Comparison of ENCODE assay signal across 31 cellular contexts in genomic region chr6:143283887-143284640, GRCh38.
DNase-seq lines count a peak whose midpoint lies in the region; ATAC-seq and TF ChIP-seq lines count a peak whose summit lies in the region.
"Had no signal": no experiment of that assay in that cellular context is flagged by ENCODE, and none has a peak within 500 bp of the region (broad histone marks: within the 10 kb centered on the region; RNA-seq: fewer than 3 reads in every experiment).

No MANE protein-coding gene starts in this region.

- dilution Hi-C loops in mammary epithelial cell (cut with HindIII; ENCODE audit: low sequenced_read_pairs): no loop called here

- no peak overlapping the region for H3K27ac ChIP-seq in mammary epithelial cell (ENCODE audit: insufficient read depth, low read depth, low read length)
- no peak overlapping the region for H3K27ac ChIP-seq in neural progenitor cell
- H3K27ac ChIP-seq: C4-2B, cardiac muscle cell, dorsolateral prefrontal cortex, left ventricle myocardium inferior, prostate gland, upper lobe of right lung had no signal

- H3K4me3 Mint-ChIP-seq in MCF 10A (ENCODE audit: unreplicated experiment) (no peak overlapping the region), chondrocyte (ENCODE audit: unreplicated experiment) (no peak overlapping the region), neural progenitor cell (no peak overlapping the region)
- H3K4me3 Mint-ChIP-seq: activated CD8-positive, alpha-beta memory T cell treated with anti-CD3 and anti-CD28 coated beads, Interleukin-2, amount 10 ng/mL, durations not matched to agents 7 days and 5 days; activated naive CD8-positive, alpha-beta T cell; activated T-helper 1 cell treated with anti-CD3 and anti-CD28 coated beads, Interleukin-12 subunit alpha, Interleukin-12 subunit beta, Interleukin-2, Interleukin-4 antibody, amounts not matched to agents 30 ng/mL and 10 ng/mL and 1 ng/mL, durations not matched to agents 14 hours and 24 hours and 36 hours; IgD-negative memory B cell; neural crest cell; stimulated activated naive CD8-positive, alpha-beta T cell treated with anti-CD3 and anti-CD28 coated beads, Interleukin-15, amount 100 ng/mL, for 72 hours had no signal

- 88% methylated on average over 11 of the region's 13 CpGs for whole genome bisulfite sequencing in mammary epithelial cell (ENCODE audit: low coverage, missing lambda C conversion rate)

- POLR2A ChIA-PET in MCF 10A (lab: Yijun Ruan, JAX): no interaction called here

- H3K4me3 ChIP-seq in mammary epithelial cell (replicated peaks in 1 of 3; ENCODE audit: insufficient read depth in 1 of 3, low read depth in 2 of 3, low read length in 3 of 3): no peak overlapping the region
- H3K4me3 ChIP-seq in neural progenitor cell: no peak overlapping the region
- H3K4me3 ChIP-seq: cardiac muscle cell, dorsolateral prefrontal cortex, left ventricle myocardium inferior, mucosa of descending colon, prostate gland, upper lobe of right lung had no signal

- H3F3A ChIP-seq in neural progenitor cell (ENCODE audit: low read depth): peaks cover 5% of the 10 kb centered on the region

- H3K27me3 ChIP-seq in mammary epithelial cell (ENCODE audit: insufficient read depth, low read length): no peaks in the 10 kb centered on the region
- no peaks in the 10 kb centered on the region for H3K27me3 ChIP-seq in neural progenitor cell
- H3K27me3 ChIP-seq: cardiac muscle cell, dorsolateral prefrontal cortex, upper lobe of right lung had no signal

- H3K79me2 ChIP-seq in mammary epithelial cell (ENCODE audit: insufficient read depth, low read length): no peaks in the 10 kb centered on the region
- no peaks in the 10 kb centered on the region for H3K79me2 ChIP-seq in neural progenitor cell (ENCODE audit: low read depth)

- CTCF ChIA-PET in MCF 10A (lab: Yijun Ruan, JAX): interaction anchor here (1.0 kb wide), 1 partner anchor 114 kb away, joined by 4 read pairs; no protein-coding TSS in a partner anchor
- CTCF ChIA-PET in mammary epithelial cell (lab: Charles Lee; ENCODE audit: low non-redundant PET): no interaction called here

- no peaks in the 10 kb centered on the region for H4K20me1 ChIP-seq in mammary epithelial cell (ENCODE audit: insufficient read depth, low read length)
- no peaks in the 10 kb centered on the region for H4K20me1 ChIP-seq in neural progenitor cell (ENCODE audit: low read depth)

- H3K4me2 ChIP-seq in mammary epithelial cell (ENCODE audit: insufficient read depth, low read depth, low read length): no peak overlapping the region
- H3K4me2 ChIP-seq in neural progenitor cell: no peak overlapping the region

- TF ChIP-seq CTCF in MCF 10A (IDR thresholded peaks at IDR 0.05; ENCODE audit: unreplicated experiment) (no peak), mammary epithelial cell (conservative IDR thresholded peaks at IDR 0.05 in 1 of 2, IDR thresholded peaks at IDR 0.05 in 1 of 2; ENCODE audit: extremely low read depth in 1 of 2, insufficient read depth in 1 of 2, low read depth in 1 of 2, low read length in 2 of 2) (no peak), chondrocyte (IDR thresholded peaks at IDR 0.05) (no peak), neural progenitor cell (IDR thresholded peaks at IDR 0.05) (no peak)

- no peaks in the 10 kb centered on the region for H3K36me3 ChIP-seq in mammary epithelial cell (ENCODE audit: insufficient read depth, low read length)
- H3K36me3 ChIP-seq in neural progenitor cell: no peaks in the 10 kb centered on the region
- H3K36me3 ChIP-seq: cardiac muscle cell, prostate gland, upper lobe of right lung had no signal

- ATAC-seq in HG03457 (IDR thresholded peaks at IDR 0.05; ENCODE audit: unreplicated experiment): no peak
- ATAC-seq: activated CD8-positive, alpha-beta memory T cell treated with anti-CD3 and anti-CD28 coated beads, Interleukin-2, amount 10 ng/mL, durations not matched to agents 7 days and 5 days; mucosa of descending colon; PC-3; stimulated activated naive CD8-positive, alpha-beta T cell treated with anti-CD3 and anti-CD28 coated beads, Interleukin-15, amount 100 ng/mL, for 72 hours; upper lobe of right lung had no signal

- peak overlapping the region; percentile 80 for H3K27ac Mint-ChIP-seq in MCF 10A (ENCODE audit: low read depth, unreplicated experiment)
- peak overlapping the region; percentile 43 for H3K27ac Mint-ChIP-seq in chondrocyte (ENCODE audit: unreplicated experiment)
- no peak overlapping the region for H3K27ac Mint-ChIP-seq in neural progenitor cell
- H3K27ac Mint-ChIP-seq: activated CD8-positive, alpha-beta memory T cell treated with anti-CD3 and anti-CD28 coated beads, Interleukin-2, amount 10 ng/mL, durations not matched to agents 7 days and 5 days; activated naive CD8-positive, alpha-beta T cell; activated T-helper 1 cell treated with anti-CD3 and anti-CD28 coated beads, Interleukin-12 subunit alpha, Interleukin-12 subunit beta, Interleukin-2, Interleukin-4 antibody, amounts not matched to agents 30 ng/mL and 10 ng/mL and 1 ng/mL, durations not matched to agents 14 hours and 24 hours and 36 hours; IgD-negative memory B cell had no signal

- in situ Hi-C loops in mammary epithelial cell (cut with MboI; ENCODE audit: low sequenced_read_pairs in 2 of 2): no loop called here

- H3K9ac ChIP-seq in mammary epithelial cell (ENCODE audit: insufficient read depth, low read length) (no peak overlapping the region), neural progenitor cell (no peak overlapping the region)

- no peaks in the 10 kb centered on the region for H3K9me3 ChIP-seq in mammary epithelial cell (replicated peaks; ENCODE audit: insufficient read depth, low read length)
- no peaks in the 10 kb centered on the region for H3K9me3 ChIP-seq in neural progenitor cell (ENCODE audit: low read depth)
- H3K9me3 ChIP-seq: left ventricle myocardium inferior, mucosa of descending colon, prostate gland, upper lobe of right lung had no signal

- peaks cover 31% of the 10 kb centered on the region for H3K4me1 Mint-ChIP-seq in MCF 10A (ENCODE audit: insufficient read depth, unreplicated experiment)
- peaks cover 36% of the 10 kb centered on the region for H3K4me1 Mint-ChIP-seq in chondrocyte (ENCODE audit: low read depth)
- H3K4me1 Mint-ChIP-seq in neural progenitor cell: no peaks in the 10 kb centered on the region
- H3K4me1 Mint-ChIP-seq: activated CD8-positive, alpha-beta memory T cell treated with anti-CD3 and anti-CD28 coated beads, Interleukin-2, amount 10 ng/mL, durations not matched to agents 7 days and 5 days; IgD-negative memory B cell; stimulated activated naive CD8-positive, alpha-beta T cell treated with anti-CD3 and anti-CD28 coated beads, Interleukin-15, amount 100 ng/mL, for 72 hours had no signal

- no peaks in the 10 kb centered on the region for H3K27me3 Mint-ChIP-seq in MCF 10A (ENCODE audit: insufficient read depth, unreplicated experiment)
- no peaks in the 10 kb centered on the region for H3K27me3 Mint-ChIP-seq in chondrocyte (ENCODE audit: low read depth)
- peaks cover 4% of the 10 kb centered on the region for H3K27me3 Mint-ChIP-seq in neural progenitor cell (ENCODE audit: insufficient read depth, low read depth)
- H3K27me3 Mint-ChIP-seq: activated CD8-positive, alpha-beta memory T cell treated with anti-CD3 and anti-CD28 coated beads, Interleukin-2, amount 10 ng/mL, durations not matched to agents 7 days and 5 days; activated naive CD8-positive, alpha-beta T cell; IgD-negative memory B cell; stimulated activated naive CD8-positive, alpha-beta T cell treated with anti-CD3 and anti-CD28 coated beads, Interleukin-15, amount 100 ng/mL, for 72 hours had no signal

- DNase-seq in MCF 10A (ENCODE audit: unreplicated experiment) (peak; percentile 24), mammary epithelial cell (no peak), chondrocyte (ENCODE audit: low spot score) (no peak), left kidney (ENCODE audit: low read depth, low spot score) (peak; percentile 51), neural progenitor cell (ENCODE audit: low spot score) (no peak), CD1c-positive myeloid dendritic cell (ENCODE audit: extremely low spot score) (no peak), T1000 (lab: John Stamatoyannopoulos, UW) (no peak)
- DNase-seq: 8988T; activated CD4-positive, alpha-beta T cell treated with anti-CD3 and anti-CD28 coated beads for 48 hours; activated CD8-positive, alpha-beta memory T cell treated with anti-CD3 and anti-CD28 coated beads, Interleukin-2, amount 10 ng/mL, durations not matched to agents 7 days and 5 days; dorsolateral prefrontal cortex; head of caudate nucleus; left ventricle myocardium inferior; MM.1S; mucosa of descending colon; NCI-H1694 treated with DMSO at 0.1 percent for 48 hours; NCI-H2227 treated with DMSO at 0.1 percent for 48 hours; PC-3; SHP77; small intestine; stimulated activated CD4-positive, alpha-beta T cell treated with anti-CD3 and anti-CD28 coated beads, Interleukin-4, amount 100 ng/mL, for 24 hours; stimulated activated naive CD8-positive, alpha-beta T cell treated with anti-CD3 and anti-CD28 coated beads, Interleukin-15, amount 100 ng/mL, for 72 hours; upper lobe of right lung had no signal

- intact Hi-C loops in MCF 10A (cut with micrococcal nuclease): no loop called here
- intact Hi-C loops in mammary epithelial cell (cut with micrococcal nuclease): no loop called here

- H2AFZ ChIP-seq in mammary epithelial cell (ENCODE audit: low read depth, low read length) (no peak overlapping the region), neural progenitor cell (replicated peaks) (no peak overlapping the region)

- H3K9me3 Mint-ChIP-seq in MCF 10A (ENCODE audit: unreplicated experiment): no peaks in the 10 kb centered on the region
- no peaks in the 10 kb centered on the region for H3K9me3 Mint-ChIP-seq in chondrocyte (ENCODE audit: low read depth)
- no peaks in the 10 kb centered on the region for H3K9me3 Mint-ChIP-seq in neural progenitor cell
- H3K9me3 Mint-ChIP-seq: activated T-helper 1 cell treated with anti-CD3 and anti-CD28 coated beads, Interleukin-12 subunit alpha, Interleukin-12 subunit beta, Interleukin-2, Interleukin-4 antibody, amounts not matched to agents 30 ng/mL and 10 ng/mL and 1 ng/mL, durations not matched to agents 14 hours and 24 hours and 36 hours; stimulated activated naive CD8-positive, alpha-beta T cell treated with anti-CD3 and anti-CD28 coated beads, Interleukin-15, amount 100 ng/mL, for 72 hours had no signal

- H3K36me3 Mint-ChIP-seq in MCF 10A (ENCODE audit: insufficient read depth, unreplicated experiment) (no peaks in the 10 kb centered on the region), chondrocyte (ENCODE audit: low read depth) (peaks cover 5% of the 10 kb centered on the region), neural progenitor cell (peaks cover 2% of the 10 kb centered on the region)
- H3K36me3 Mint-ChIP-seq: activated CD8-positive, alpha-beta memory T cell treated with anti-CD3 and anti-CD28 coated beads, Interleukin-2, amount 10 ng/mL, durations not matched to agents 7 days and 5 days had no signal

- BruUV-seq in MCF 10A (replicated peaks; lab: Mats Ljungman, UMichigan) (no TSS peak), mammary epithelial cell (replicated peaks; lab: Mats Ljungman, UMichigan) (no TSS peak)

- H3K4me1 ChIP-seq in mammary epithelial cell (ENCODE audit: insufficient read depth, low read length) (peaks cover 26% of the 10 kb centered on the region), neural progenitor cell (peaks cover 7% of the 10 kb centered on the region)
- H3K4me1 ChIP-seq: prostate gland, upper lobe of right lung had no signal

Comparison
In these comparisons a context has a peak if more than half of its experiments do, and no peak if none do; other contexts are left out.
1. DNase-seq: peak in MCF 10A (single experiment) and left kidney (single experiment); none in mammary epithelial cell (single experiment), chondrocyte (single experiment), neural progenitor cell (single experiment), CD1c-positive myeloid dendritic cell (single experiment) and T1000 (single experiment).